In genomic region chr2:157466764-157467163, GRCh38 we compare ENCODE assay signal across 13 cellular contexts. TPM values are rescaled to one million over a fixed set of nuclear protein-coding genes. Genes with fewer than 3 reads are reported as not detected.
DNase-seq lines count a peak whose midpoint lies in the region; ATAC-seq lines count a peak whose summit lies in the region.
"Had no signal": no experiment of that assay in that cellular context is flagged by ENCODE, and none has a peak within 500 bp of the region (broad histone marks: within the 10 kb centered on the region; RNA-seq: fewer than 3 reads in every experiment).

No MANE protein-coding gene starts in this region.

- no peaks in the 10 kb centered on the region for H3K27me3 Mint-ChIP-seq in activated CD4-positive, alpha-beta T cell treated with anti-CD3 and anti-CD28 coated beads, Interleukin-2, amount 10 ng/mL, durations not matched to agents 7 days and 5 days

- H3K27ac Mint-ChIP-seq in activated CD4-positive, alpha-beta T cell treated with anti-CD3 and anti-CD28 coated beads, Interleukin-2, amount 10 ng/mL, durations not matched to agents 7 days and 5 days = peak overlapping the region; percentile 98

- peaks cover 27% of the 10 kb centered on the region for H3K36me3 Mint-ChIP-seq in activated CD4-positive, alpha-beta T cell treated with anti-CD3 and anti-CD28 coated beads, Interleukin-2, amount 10 ng/mL, durations not matched to agents 7 days and 5 days (ENCODE audit: low read depth)

- CTCF ChIA-PET in activated CD4-positive, alpha-beta T cell treated with anti-CD3 and anti-CD28 coated beads, Interleukin-2, amount 10 ng/mL, durations not matched to agents 7 days and 5 days (lab: Charles Lee) = interaction anchor here (0.7 to 4.6 kb wide), 16 partner anchors 9 to 139 kb away, joined by 3 to 19 read pairs (median 5); partner anchors contain the start of gene CYTIP

- H3K9me3 Mint-ChIP-seq in activated CD4-positive, alpha-beta T cell treated with anti-CD3 and anti-CD28 coated beads, Interleukin-2, amount 10 ng/mL, durations not matched to agents 7 days and 5 days = peaks cover 9% of the 10 kb centered on the region

- POLR2A ChIA-PET in activated CD4-positive, alpha-beta T cell treated with anti-CD3 and anti-CD28 coated beads, Interleukin-2, amount 10 ng/mL, durations not matched to agents 7 days and 5 days (lab: Charles Lee) = interaction anchor here (1.0 kb wide), 1 partner anchor 10 kb away, joined by 3 read pairs; no protein-coding TSS in a partner anchor

- peak; percentile 50 for DNase-seq in activated T-cell treated with anti-CD3 and anti-CD28 coated beads for 48 hours (ENCODE audit: low read depth)
- DNase-seq in activated T-cell treated with anti-CD3 and anti-CD28 coated beads, Interleukin-2, amount 50 U/mL, for 1 hour = no peak
- DNase-seq in activated CD4-positive, alpha-beta T cell treated with anti-CD3 and anti-CD28 coated beads, Interleukin-2, amount 10 ng/mL, durations not matched to agents 7 days and 5 days = no peak
- DNase-seq in stimulated activated CD8-positive, alpha-beta memory T cell treated with anti-CD3 and anti-CD28 coated beads, Interleukin-4, amount 100 ng/mL, for 48 hours = peak; percentile 70
- no peak for DNase-seq in hypothalamus (lab: John Stamatoyannopoulos, UW)
- no peak for DNase-seq in NCI-H2171 (lab: John Stamatoyannopoulos, UW)
- DNase-seq in epidermal melanocyte (ENCODE audit: insufficient read length, low spot score) = no peak
- DNase-seq: DMS79 treated with DMSO at 0.1 percent for 48 hours, mesenchymal stem cell, tibial artery had no signal

- no peak overlapping the region for H3K4me3 Mint-ChIP-seq in activated CD4-positive, alpha-beta T cell treated with anti-CD3 and anti-CD28 coated beads, Interleukin-2, amount 10 ng/mL, durations not matched to agents 7 days and 5 days

- peaks cover 96% of the 10 kb centered on the region for H3K4me1 Mint-ChIP-seq in activated CD4-positive, alpha-beta T cell treated with anti-CD3 and anti-CD28 coated beads, Interleukin-2, amount 10 ng/mL, durations not matched to agents 7 days and 5 days

- ATAC-seq in HG03045 (IDR thresholded peaks at IDR 0.05; ENCODE audit: unreplicated experiment) = peak; percentile 17

RNA-seq across cellular contexts. Expression of gene CYTIP, which starts 22.9 kb away (rescaled TPM):
- total RNA-seq in activated CD4-positive, alpha-beta T cell treated with anti-CD3 and anti-CD28 coated beads, Interleukin-2, amount 10 ng/mL, durations not matched to agents 7 days and 5 days = 100 to 1,000 TPM; 234 to 279 TPM
- total RNA-seq: bronchial epithelial cell, SJSA1 had no signal

Comparison
In these comparisons a context has a peak if more than half of its experiments do, and no peak if none do; other contexts are left out.
1. DNase-seq: peak in activated T-cell treated with anti-CD3 and anti-CD28 coated beads for 48 hours (single experiment) and stimulated activated CD8-positive, alpha-beta memory T cell treated with anti-CD3 and anti-CD28 coated beads, Interleukin-4, amount 100 ng/mL, for 48 hours (single experiment); none in activated T-cell treated with anti-CD3 and anti-CD28 coated beads, Interleukin-2, amount 50 U/mL, for 1 hour (single experiment), activated CD4-positive, alpha-beta T cell treated with anti-CD3 and anti-CD28 coated beads, Interleukin-2, amount 10 ng/mL, durations not matched to agents 7 days and 5 days (single experiment), hypothalamus (0 of 51), NCI-H2171 (single experiment) and epidermal melanocyte (single experiment).